In the genomic region with DNA sequence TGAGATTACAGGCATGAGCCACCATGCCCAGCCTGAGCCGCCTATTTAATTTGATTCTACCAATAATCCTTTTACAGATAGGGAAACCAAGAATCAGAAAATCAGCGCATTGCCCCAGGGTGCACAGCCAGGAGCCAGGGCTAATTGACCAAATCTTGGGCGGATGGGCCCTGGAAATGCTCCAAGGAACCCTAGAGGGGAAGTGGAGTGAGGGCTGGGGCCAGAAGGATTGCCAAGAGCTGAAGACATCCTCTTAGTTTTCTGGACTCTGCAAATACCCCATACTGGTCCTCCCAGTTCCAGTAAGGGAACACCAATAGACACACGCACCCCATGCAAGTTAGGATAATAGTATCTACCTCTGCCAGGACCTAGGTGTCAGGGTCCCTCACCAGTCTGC, we compare ENCODE assay signal across 10 cellular contexts. TPM values are rescaled to one million over a fixed set of nuclear protein-coding genes. Genes with fewer than 3 reads are reported as not detected.
DNase-seq lines count a peak whose midpoint lies in the region; FAIRE-seq and TF ChIP-seq lines count a peak whose summit lies in the region.
"Had no signal": no experiment of that assay in that cellular context is flagged by ENCODE, and none has a peak within 500 bp of the region (broad histone marks: within the 10 kb centered on the region; RNA-seq: fewer than 3 reads in every experiment).

No MANE protein-coding gene starts in this region.

- dilution Hi-C loops in endothelial cell of umbilical vein (cut with MboI; ENCODE audit: extremely low pct_ligation_motif_present, low sequenced_read_pairs) = no loop called here

- peak overlapping the region; percentile 82 for H3K27ac ChIP-seq in CD4-positive, alpha-beta memory T cell (ENCODE audit: low read depth, low read length)
- peak overlapping the region; percentile 85 to 90 (median 88) for H3K27ac ChIP-seq in Peyer's patch
- peak overlapping the region; percentile 88 for H3K27ac ChIP-seq in endothelial cell of umbilical vein (ENCODE audit: insufficient read depth, low read depth, low read length)
- H3K27ac ChIP-seq in trophoblast cell (ENCODE audit: low read depth, low read length) = no peak overlapping the region

- no peaks in the 10 kb centered on the region for H3K9me3 ChIP-seq in CD4-positive, alpha-beta memory T cell (ENCODE audit: control insufficient read depth in 1 of 2, low read length in 2 of 2)
- H3K9me3 ChIP-seq in Peyer's patch (no peaks in the 10 kb centered on the region), endothelial cell of umbilical vein (replicated peaks; ENCODE audit: control insufficient read depth, insufficient read depth, low read length) (no peaks in the 10 kb centered on the region), trophoblast cell (ENCODE audit: insufficient read depth, low read depth, low read length) (no peaks in the 10 kb centered on the region)

- H2BK5ac ChIP-seq in trophoblast cell (ENCODE audit: low read depth, low read length, poor library complexity) = peak overlapping the region; percentile 11

- no peaks in the 10 kb centered on the region for H3K27me3 Mint-ChIP-seq in CD4-positive, alpha-beta memory T cell

- BruUV-seq in endothelial cell of umbilical vein (replicated peaks; lab: Mats Ljungman, UMichigan) = no TSS peak

- no peaks in the 10 kb centered on the region for H3K27me3 ChIP-seq in CD4-positive, alpha-beta memory T cell (ENCODE audit: insufficient read depth, low read length)
- H3K27me3 ChIP-seq in Peyer's patch (no peaks in the 10 kb centered on the region), endothelial cell of umbilical vein (ENCODE audit: control insufficient read depth in 2 of 2, insufficient read depth in 2 of 2, low read length in 2 of 2) (no peaks in the 10 kb centered on the region), trophoblast cell (ENCODE audit: insufficient read depth, low read length) (peaks cover 9% of the 10 kb centered on the region)

- H3K79me2 ChIP-seq in endothelial cell of umbilical vein (ENCODE audit: control insufficient read depth, insufficient read depth, low read length) (peaks cover 51% of the 10 kb centered on the region), trophoblast cell (ENCODE audit: control insufficient read depth, insufficient read depth, low read length, poor library complexity) (peaks cover 5% of the 10 kb centered on the region)

- H3K36me3 Mint-ChIP-seq in CD4-positive, alpha-beta memory T cell = peaks cover 2 to 22% of the 10 kb centered on the region in 2 donors

- intact Hi-C loops in CD4-positive, alpha-beta memory T cell (cut with micrococcal nuclease) = no loop called here
- intact Hi-C loops in endothelial cell of umbilical vein (cut with micrococcal nuclease) = no loop called here

- peak overlapping the region; percentile 81 for H2AK5ac ChIP-seq in trophoblast cell (ENCODE audit: low read length)

- POLR2A ChIA-PET in CD4-positive, alpha-beta memory T cell (lab: Charles Lee; ENCODE audit: partially characterized antibody) = interaction anchor here (1.0 to 10.5 kb wide), 7 partner anchors 13 to 238 kb away, joined by 3 to 259 read pairs (median 10); partner anchors contain the start of genes ATP6V0D1, E2F4, FBXL8 and TMEM208
- POLR2A ChIA-PET in endothelial cell of umbilical vein (lab: Charles Lee) = interaction anchor here (1.9 kb wide), 1 partner anchor 27 kb away, joined by 6 read pairs; no protein-coding TSS in a partner anchor

- H4K91ac ChIP-seq in trophoblast cell (ENCODE audit: low read depth, low read length) = peak overlapping the region; percentile 67

- no peak overlapping the region for H3K4me3 Mint-ChIP-seq in CD4-positive, alpha-beta memory T cell

- peak overlapping the region; percentile 39 for H2BK120ac ChIP-seq in trophoblast cell (ENCODE audit: insufficient read depth, low read length, poor library complexity)

- H4K12ac ChIP-seq in trophoblast cell (ENCODE audit: low read depth, low read length) = no peak overlapping the region

- H2AFZ ChIP-seq in endothelial cell of umbilical vein (ENCODE audit: low read depth, low read length) = no peak overlapping the region
- no peak overlapping the region for H2AFZ ChIP-seq in trophoblast cell (ENCODE audit: insufficient read depth, low read length, poor library complexity)

- H3K4me1 Mint-ChIP-seq in CD4-positive, alpha-beta memory T cell = peaks cover 22 to 53% (median 40%) of the 10 kb centered on the region in 4 donors

- DNase-seq in CD4-positive, alpha-beta memory T cell = no peak
- DNase-seq in Peyer's patch (peak in 1 of 3 donors; percentile 40), endothelial cell of umbilical vein (ENCODE audit: low read depth, low spot score) (no peak), trophoblast cell (no peak), NCI-H1092 (lab: John Stamatoyannopoulos, UW) (no peak), T1000 (lab: John Stamatoyannopoulos, UW) (no peak), NCI-H146 (lab: John Stamatoyannopoulos, UW) (no peak)
- no peak for DNase-seq in stimulated activated CD4-positive, alpha-beta T cell treated with anti-CD3 and anti-CD28 coated beads, Interleukin-1b, Interleukin-23, amount 100 ng/mL, for 48 hours
- DNase-seq: GDM1, NCI-H69 had no signal

- peaks cover 46% of the 10 kb centered on the region for H3K4me1 ChIP-seq in CD4-positive, alpha-beta memory T cell (ENCODE audit: insufficient read depth, low read length)
- H3K4me1 ChIP-seq in Peyer's patch = peaks cover 10 to 68% (median 36%) of the 10 kb centered on the region in 4 donors
- peaks cover 60% of the 10 kb centered on the region for H3K4me1 ChIP-seq in endothelial cell of umbilical vein (ENCODE audit: control insufficient read depth, extremely low read depth, insufficient read depth, low read length)
- H3K4me1 ChIP-seq in trophoblast cell (ENCODE audit: control insufficient read depth in 1 of 2, insufficient read depth in 2 of 2, low read length in 2 of 2) = peaks cover 53 to 57% of the 10 kb centered on the region in 2 experiments

- peaks cover 15% of the 10 kb centered on the region for H3K36me3 ChIP-seq in CD4-positive, alpha-beta memory T cell (ENCODE audit: insufficient read depth, low read length)
- H3K36me3 ChIP-seq in Peyer's patch (peaks cover 0 to 13% (median 0%) of the 10 kb centered on the region in 3 donors), endothelial cell of umbilical vein (ENCODE audit: control insufficient read depth in 2 of 2, extremely low read depth in 1 of 2, insufficient read depth in 2 of 2, low read length in 2 of 2) (peaks cover 0 to 15% of the 10 kb centered on the region in 2 experiments), trophoblast cell (ENCODE audit: control insufficient read depth in 1 of 2, insufficient read depth in 2 of 2, low read length in 2 of 2) (peaks cover 3 to 4% of the 10 kb centered on the region in 2 experiments)

- TF ChIP-seq CTCF in Peyer's patch (IDR thresholded peaks at IDR 0.05) (no peak), endothelial cell of umbilical vein (IDR thresholded peaks at IDR 0.05; ENCODE audit: extremely low read depth in 1 of 2, insufficient read depth in 1 of 2, low read depth in 1 of 2, low read length in 2 of 2) (no peak)

- peak overlapping the region; percentile 22 to 100 (median 97) for H3K27ac Mint-ChIP-seq in CD4-positive, alpha-beta memory T cell

- H3K14ac ChIP-seq in trophoblast cell (ENCODE audit: low read length) = no peak overlapping the region

- H3K4me3 ChIP-seq in CD4-positive, alpha-beta memory T cell (ENCODE audit: low read length in 2 of 2) = no peak overlapping the region
- H3K4me3 ChIP-seq in Peyer's patch (no peak overlapping the region), endothelial cell of umbilical vein (replicated peaks in 1 of 3; ENCODE audit: insufficient read depth in 1 of 3, low read depth in 1 of 3, low read length in 3 of 3) (no peak overlapping the region), trophoblast cell (ENCODE audit: low read depth, low read length) (no peak overlapping the region)

- no peak overlapping the region for H4K8ac ChIP-seq in trophoblast cell (ENCODE audit: low read depth, low read length)

- no peaks in the 10 kb centered on the region for H4K20me1 ChIP-seq in endothelial cell of umbilical vein (replicated peaks; ENCODE audit: control insufficient read depth, extremely low read depth, insufficient read depth, low read length)

- TF ChIP-seq POLR2A in Peyer's patch (IDR thresholded peaks at IDR 0.05) (no peak), endothelial cell of umbilical vein (IDR thresholded peaks at IDR 0.05; ENCODE audit: low read depth, low read length) (no peak)

- peaks cover 35% of the 10 kb centered on the region for H3K79me1 ChIP-seq in trophoblast cell (ENCODE audit: low read length)

- H3K9me1 ChIP-seq in endothelial cell of umbilical vein (replicated peaks; ENCODE audit: control insufficient read depth, extremely low read depth, insufficient read depth, low read length) = no peaks in the 10 kb centered on the region

- no CpG with 5 or more reads among the region's 4 CpGs for WGBS in trophoblast cell (ENCODE audit: extremely low coverage, insufficient coverage, insufficient read length)

- FAIRE-seq in endothelial cell of umbilical vein (lab: Jason Lieb, UNC) = peak; percentile 63

- H3K4ac ChIP-seq in trophoblast cell (ENCODE audit: low read depth, low read length) = no peak overlapping the region

- H3K4me2 ChIP-seq in endothelial cell of umbilical vein (ENCODE audit: insufficient read depth, low read length) (peak overlapping the region; percentile 56), trophoblast cell (ENCODE audit: low read length) (no peak overlapping the region)

- H2BK12ac ChIP-seq in trophoblast cell (ENCODE audit: low read length) = peak overlapping the region; percentile 50

- no peak overlapping the region for H3K23ac ChIP-seq in trophoblast cell (ENCODE audit: low read length)

- H3K9ac ChIP-seq in endothelial cell of umbilical vein (replicated peaks; ENCODE audit: extremely low read depth, insufficient read depth, low read length) (peak overlapping the region; percentile 49), trophoblast cell (ENCODE audit: low read length) (no peak overlapping the region)

- CTCF ChIA-PET in CD4-positive, alpha-beta memory T cell (lab: Charles Lee; ENCODE audit: partially characterized antibody) = interaction anchor here (1.0 to 2.1 kb wide), 2 partner anchors 17 to 46 kb away, joined by 3 to 15 read pairs; partner anchors contain the start of gene TMEM208
- CTCF ChIA-PET in endothelial cell of umbilical vein (lab: Charles Lee) = interaction anchor here (1.0 to 2.0 kb wide), 9 partner anchors 17 to 156 kb away, joined by 3 to 10 read pairs (median 6); partner anchors contain the start of gene TMEM208

- H3K9me3 Mint-ChIP-seq in CD4-positive, alpha-beta memory T cell = no peaks in the 10 kb centered on the region

- peak overlapping the region; percentile 16 for H3K18ac ChIP-seq in trophoblast cell (ENCODE audit: low read length)

RNA-seq across cellular contexts. Expression of gene FHOD1, which starts 3.8 kb away (rescaled TPM):
- total RNA-seq in CD4-positive, alpha-beta memory T cell = 10 to 100 TPM; 56.0 to 63.3 TPM
- 1 to 10 TPM; 3.3 to 5.9 TPM for polyA plus RNA-seq in CD4-positive, alpha-beta memory T cell
- total RNA-seq in Peyer's patch = 10 to 100 TPM; 13.3 to 64.4 (median 38.8) TPM
- 104 and 124 TPM in 2 replicates for total RNA-seq in endothelial cell of umbilical vein
- polyA plus RNA-seq in endothelial cell of umbilical vein = 63.6 and 78.6 TPM in 2 replicates
- 43.3 and 49.4 TPM in 2 replicates for polyA plus RNA-seq in endothelial cell of umbilical vein (2011; cell fraction: cytosol; rRNA removed)
- 289 and 335 TPM in 2 replicates for polyA plus RNA-seq in endothelial cell of umbilical vein (2011; cell fraction: nucleus; rRNA removed)
- polyA plus RNA-seq in endothelial cell of umbilical vein (2012) = 84.9 and 85.3 TPM in 2 replicates
- polyA minus RNA-seq in endothelial cell of umbilical vein = 44.3 and 55.7 TPM in 2 replicates
- 17.6 TPM for polyA minus RNA-seq in endothelial cell of umbilical vein (2011; cell fraction: cytosol; rRNA and poly(A)+ RNA removed)
- 42.3 and 55.3 TPM in 2 replicates for polyA minus RNA-seq in endothelial cell of umbilical vein (2011; cell fraction: nucleus; rRNA and poly(A)+ RNA removed)
- 15.3 and 16.6 TPM in 2 replicates for polyA plus RNA-seq in trophoblast cell (2013)

RNA-seq across cellular contexts. Expression of gene SLC9A5, which starts 5.3 kb away (rescaled TPM):
- 1 to 10 TPM; 1.7 to 2.1 TPM for total RNA-seq in CD4-positive, alpha-beta memory T cell
- under 1 TPM in 1 of 2 donors, not detected in 1; 0.09 TPM for polyA plus RNA-seq in CD4-positive, alpha-beta memory T cell
- total RNA-seq in Peyer's patch (1 to 10 TPM; 1.2 to 2.2 (median 1.8) TPM), endothelial cell of umbilical vein (2.8 and 4.2 TPM in 2 replicates)
- polyA plus RNA-seq in endothelial cell of umbilical vein = 2.7 and 3.2 TPM in 2 replicates
- 1.4 and 1.5 TPM in 2 replicates for polyA plus RNA-seq in endothelial cell of umbilical vein (2011; cell fraction: cytosol; rRNA removed)
- polyA plus RNA-seq in endothelial cell of umbilical vein (2011; cell fraction: nucleus; rRNA removed) = 17.7 and 19.4 TPM in 2 replicates
- polyA plus RNA-seq in endothelial cell of umbilical vein (2012) = 3.0 and 3.9 TPM in 2 replicates
- polyA minus RNA-seq in endothelial cell of umbilical vein = 2.2 and 2.7 TPM in 2 replicates
- polyA minus RNA-seq in endothelial cell of umbilical vein (2011; cell fraction: cytosol; rRNA and poly(A)+ RNA removed) = 0.51 TPM
- 2.5 and 3.0 TPM in 2 replicates for polyA minus RNA-seq in endothelial cell of umbilical vein (2011; cell fraction: nucleus; rRNA and poly(A)+ RNA removed)
- polyA plus RNA-seq in trophoblast cell (2013) = 0.63 and 0.68 TPM in 2 replicates

RNA-seq across cellular contexts. Expression of gene TMEM208, which starts 16.6 kb away (rescaled TPM):
- total RNA-seq in CD4-positive, alpha-beta memory T cell = 10 to 100 TPM; 35.5 to 35.7 TPM
- 10 to 100 TPM; 84.3 to 99.1 TPM for polyA plus RNA-seq in CD4-positive, alpha-beta memory T cell
- total RNA-seq in Peyer's patch (10 to 100 TPM; 23.9 to 40.3 (median 33.3) TPM), endothelial cell of umbilical vein (35.3 and 36.3 TPM in 2 replicates)
- 94.0 and 98.4 TPM in 2 replicates for polyA plus RNA-seq in endothelial cell of umbilical vein
- 53.5 and 55.9 TPM in 2 replicates for polyA plus RNA-seq in endothelial cell of umbilical vein (2011; cell fraction: cytosol; rRNA removed)
- 44.4 and 48.8 TPM in 2 replicates for polyA plus RNA-seq in endothelial cell of umbilical vein (2011; cell fraction: nucleus; rRNA removed)
- 34.1 and 34.9 TPM in 2 replicates for polyA plus RNA-seq in endothelial cell of umbilical vein (2012)
- 57.2 and 62.0 TPM in 2 replicates for polyA minus RNA-seq in endothelial cell of umbilical vein
- polyA minus RNA-seq in endothelial cell of umbilical vein (2011; cell fraction: cytosol; rRNA and poly(A)+ RNA removed) = 29.2 TPM
- polyA minus RNA-seq in endothelial cell of umbilical vein (2011; cell fraction: nucleus; rRNA and poly(A)+ RNA removed) = 24.9 and 27.2 TPM in 2 replicates
- polyA plus RNA-seq in trophoblast cell (2013) = 44.5 and 47.1 TPM in 2 replicates

RNA-seq across cellular contexts. Expression of gene PLEKHG4, which starts 35.9 kb away (rescaled TPM):
- total RNA-seq in CD4-positive, alpha-beta memory T cell = 10 to 100 TPM; 17.3 to 24.0 TPM
- 1 to 10 TPM; 4.3 to 4.9 TPM for polyA plus RNA-seq in CD4-positive, alpha-beta memory T cell
- 10 to 100 TPM; 12.3 to 16.5 (median 14.0) TPM for total RNA-seq in Peyer's patch
- total RNA-seq in endothelial cell of umbilical vein = 23.9 and 26.6 TPM in 2 replicates
- polyA plus RNA-seq in endothelial cell of umbilical vein = 34.8 and 35.6 TPM in 2 replicates
- polyA plus RNA-seq in endothelial cell of umbilical vein (2011; cell fraction: cytosol; rRNA removed) = 16.0 and 25.5 TPM in 2 replicates
- 203 and 244 TPM in 2 replicates for polyA plus RNA-seq in endothelial cell of umbilical vein (2011; cell fraction: nucleus; rRNA removed)
- 51.6 and 59.7 TPM in 2 replicates for polyA plus RNA-seq in endothelial cell of umbilical vein (2012)
- 24.7 and 29.8 TPM in 2 replicates for polyA minus RNA-seq in endothelial cell of umbilical vein
- polyA minus RNA-seq in endothelial cell of umbilical vein (2011; cell fraction: cytosol; rRNA and poly(A)+ RNA removed) = 16.2 TPM
- polyA minus RNA-seq in endothelial cell of umbilical vein (2011; cell fraction: nucleus; rRNA and poly(A)+ RNA removed) = 23.7 and 30.6 TPM in 2 replicates
- polyA plus RNA-seq in trophoblast cell (2013) = 0.35 and 0.60 TPM in 2 replicates

RNA-seq across cellular contexts. Expression of gene ELMO3, which starts 44.5 kb away (rescaled TPM):
- total RNA-seq in CD4-positive, alpha-beta memory T cell = 10 to 100 TPM; 10.1 to 10.6 TPM
- not detected for polyA plus RNA-seq in CD4-positive, alpha-beta memory T cell
- total RNA-seq in Peyer's patch (100 to 1,000 TPM in 1 of 4 donors, 10 to 100 TPM in 3; 25.6 to 119 (median 82.2) TPM), endothelial cell of umbilical vein (4.3 and 5.7 TPM in 2 replicates)
- polyA plus RNA-seq in endothelial cell of umbilical vein = 3.9 and 4.1 TPM in 2 replicates
- 1.2 and 1.8 TPM in 2 replicates for polyA plus RNA-seq in endothelial cell of umbilical vein (2011; cell fraction: cytosol; rRNA removed)
- polyA plus RNA-seq in endothelial cell of umbilical vein (2011; cell fraction: nucleus; rRNA removed) = 17.7 and 18.0 TPM in 2 replicates
- polyA plus RNA-seq in endothelial cell of umbilical vein (2012) = 1.7 and 2.5 TPM in 2 replicates
- 0.74 and 0.87 TPM in 2 replicates for polyA minus RNA-seq in endothelial cell of umbilical vein
- 2.8 TPM for polyA minus RNA-seq in endothelial cell of umbilical vein (2011; cell fraction: cytosol; rRNA and poly(A)+ RNA removed)
- 1.9 and 4.0 TPM in 2 replicates for polyA minus RNA-seq in endothelial cell of umbilical vein (2011; cell fraction: nucleus; rRNA and poly(A)+ RNA removed)
- 2.8 and 3.1 TPM in 2 replicates for polyA plus RNA-seq in trophoblast cell (2013)
